Comparison of ENCODE assay signal across 15 cellular contexts in the genomic region with DNA sequence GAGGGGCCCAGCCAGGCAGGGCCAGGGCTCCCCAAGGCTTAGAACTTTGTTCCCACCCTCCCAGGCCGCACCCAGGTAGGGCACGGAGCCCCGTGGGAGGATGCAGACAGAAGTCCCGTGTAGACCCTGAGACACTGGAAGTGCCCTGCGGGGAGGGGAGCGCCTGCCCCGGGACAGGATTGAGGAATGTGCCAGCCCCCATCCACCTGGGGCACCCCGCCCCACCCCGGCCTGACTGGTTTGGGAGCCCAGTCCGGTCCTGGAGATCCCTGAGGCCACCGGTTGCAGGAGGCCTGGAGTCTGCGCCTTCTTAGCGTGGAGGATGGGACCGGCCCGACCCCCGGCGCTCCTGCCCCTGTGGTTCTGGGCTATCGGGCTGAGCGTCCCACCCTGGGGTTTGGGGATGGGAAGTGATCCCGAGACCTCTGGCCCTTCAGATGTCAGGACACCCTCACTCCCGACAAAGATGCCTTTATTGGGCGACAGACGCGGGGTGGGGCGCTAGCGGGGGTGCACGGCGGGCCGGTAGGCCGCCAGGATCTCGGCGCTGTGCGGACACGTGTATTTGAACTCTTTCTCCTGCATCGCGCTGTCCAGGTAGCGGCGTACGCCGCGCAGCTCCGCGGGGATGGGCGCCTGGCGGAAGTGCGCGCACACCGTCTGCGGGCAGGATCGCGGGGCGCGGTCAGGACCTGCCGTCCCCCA. TPM values are rescaled to one million over a fixed set of nuclear protein-coding genes. Genes with fewer than 3 reads are reported as not detected.
A peak's percentile ranks its signal among the peaks of the same experiment; 100 is the strongest.
DNase-seq lines count a peak whose midpoint lies in the region; ATAC-seq and TF ChIP-seq lines count a peak whose summit lies in the region.
"Had no signal": no experiment of that assay in that cellular context is flagged by ENCODE, and none has a peak within 500 bp of the region (broad histone marks: within the 10 kb centered on the region; RNA-seq: fewer than 3 reads in every experiment).

No MANE protein-coding gene starts in this region.

- ATAC-seq in T-cell (replicated peaks in 1 of 4) (no peak), HG02678 (IDR thresholded peaks at IDR 0.05; ENCODE audit: unreplicated experiment) (no peak)
- ATAC-seq: activated CD4-positive, alpha-beta T cell treated with anti-CD3 and anti-CD28 coated beads for 36 hours; sciatic nerve had no signal

- H3K4me1 Mint-ChIP-seq in T-cell (peaks cover 31 to 53% (median 46%) of the 10 kb centered on the region in 3 donors), type B pancreatic cell (ENCODE audit: unreplicated experiment) (peaks cover 6% of the 10 kb centered on the region)

- peaks cover 11% of the 10 kb centered on the region for H3K36me3 ChIP-seq in left ventricle myocardium inferior
- no peaks in the 10 kb centered on the region for H3K36me3 ChIP-seq in right atrium auricular region
- H3K36me3 ChIP-seq in iPS DF 6.9 (ENCODE audit: control insufficient read depth, insufficient read depth, low read length) = no peaks in the 10 kb centered on the region; the same call in 1 of the 2 replicates

- H3K27me3 Mint-ChIP-seq in T-cell (peaks cover 0 to 4% of the 10 kb centered on the region in 2 donors), type B pancreatic cell (peaks cover 4% of the 10 kb centered on the region)

- H3K4me3 ChIP-seq in left ventricle myocardium inferior (peak overlapping the region; percentile 74), right atrium auricular region (peak overlapping the region in 1 of 2 donors; percentile 33), iPS DF 6.9 (ENCODE audit: low read length) (peak overlapping the region; percentile 31; the same call in 1 of the 2 replicates)

- DNase-seq in left ventricle myocardium inferior = no peak
- DNase-seq in right atrium auricular region (ENCODE audit: low spot score) = no peak
- no peak for DNase-seq in T-cell
- no peak for DNase-seq in iPS DF 6.9 (ENCODE audit: low read depth, low spot score)
- DNase-seq in type B pancreatic cell (ENCODE audit: extremely low spot score, unreplicated experiment) = no peak
- no peak for DNase-seq in SIG-M5 (lab: John Stamatoyannopoulos, UW)
- DNase-seq in C1 segment of cervical spinal cord (lab: John Stamatoyannopoulos, UW) = no peak
- DNase-seq: activated CD4-positive, alpha-beta T cell treated with anti-CD3 and anti-CD28 coated beads for 36 hours; BE2C; DMS79; NCI-H774; stimulated activated CD4-positive, alpha-beta T cell treated with anti-CD3 and anti-CD28 coated beads, Interleukin-4, amount 100 ng/mL, for 24 hours had no signal

- TF ChIP-seq CTCF in left ventricle myocardium inferior (IDR thresholded peaks at IDR 0.05; ENCODE audit: borderline replicate concordance) = no peak
- no peak for TF ChIP-seq CTCF in right atrium auricular region (IDR thresholded peaks at IDR 0.05)
- no peak for TF ChIP-seq CTCF in type B pancreatic cell (conservative IDR thresholded peaks at IDR 0.05)

- intact Hi-C loops in left ventricle myocardium inferior (cut with micrococcal nuclease) = no loop called here

- H3K27ac ChIP-seq in left ventricle myocardium inferior (replicated peaks) (peak overlapping the region; percentile 8), right atrium auricular region (no peak overlapping the region), iPS DF 6.9 (ENCODE audit: low read length) (no peak overlapping the region)

- peak overlapping the region in 2 of 3 donors; percentile 79 to 84 for H3K4me3 Mint-ChIP-seq in T-cell
- peak overlapping the region; percentile 86 for H3K4me3 Mint-ChIP-seq in type B pancreatic cell

- H3K9me3 Mint-ChIP-seq in T-cell (no peaks in the 10 kb centered on the region), type B pancreatic cell (no peaks in the 10 kb centered on the region)

- H3K9me3 ChIP-seq in left ventricle myocardium inferior (replicated peaks) = peaks cover 4% of the 10 kb centered on the region
- H3K9me3 ChIP-seq in right atrium auricular region = no peaks in the 10 kb centered on the region
- no peaks in the 10 kb centered on the region for H3K9me3 ChIP-seq in iPS DF 6.9 (ENCODE audit: control insufficient read depth, insufficient read depth, low read length)
- H3K9me3 ChIP-seq: BE2C had no signal

- H3K36me3 Mint-ChIP-seq in T-cell (peaks cover 3% of the 10 kb centered on the region), type B pancreatic cell (no peaks in the 10 kb centered on the region)

- CTCF ChIA-PET in T-cell (lab: Charles Lee) = interaction anchor here in 1 of 2 donors (3.1 kb wide), 1 partner anchor 35 kb away, joined by 9 read pairs; no protein-coding TSS in a partner anchor

- peaks cover 55% of the 10 kb centered on the region for H3K27me3 ChIP-seq in left ventricle myocardium inferior (ENCODE audit: low read depth)
- H3K27me3 ChIP-seq in right atrium auricular region = no peaks in the 10 kb centered on the region
- no peaks in the 10 kb centered on the region; the same call in 1 of the 2 replicates for H3K27me3 ChIP-seq in iPS DF 6.9 (ENCODE audit: control insufficient read depth, insufficient read depth, low read length)
- H3K27me3 ChIP-seq: BE2C had no signal

- WGBS in iPS DF 6.9 (ENCODE audit: insufficient coverage, insufficient read length) = no CpG with 5 or more reads among the region's 54 CpGs

- POLR2A ChIA-PET in T-cell (lab: Charles Lee) = interaction anchor here in 1 of 2 donors (0.6 kb wide), 1 partner anchor 36 kb away, joined by 3 read pairs; no protein-coding TSS in a partner anchor

- peak overlapping the region in 1 of 2 donors; percentile 80 for H3K27ac Mint-ChIP-seq in T-cell
- peak overlapping the region; percentile 67 for H3K27ac Mint-ChIP-seq in type B pancreatic cell
- H3K27ac Mint-ChIP-seq: activated CD4-positive, alpha-beta T cell treated with anti-CD3 and anti-CD28 coated beads for 36 hours had no signal

- H3K4me1 ChIP-seq in left ventricle myocardium inferior = peaks cover 69% of the 10 kb centered on the region
- peaks cover 0 to 55% of the 10 kb centered on the region in 2 donors for H3K4me1 ChIP-seq in right atrium auricular region
- peaks cover 18% of the 10 kb centered on the region for H3K4me1 ChIP-seq in iPS DF 6.9 (ENCODE audit: control insufficient read depth, insufficient read depth, low read length)

RNA-seq across cellular contexts. Expression of a gene that starts 2.0 kb away (rescaled TPM):
- total RNA-seq in left ventricle myocardium inferior = 1.6 TPM
- total RNA-seq in right atrium auricular region = 10 to 100 TPM in 1 of 2 donors, 1 to 10 TPM in 1; 6.5 to 11.8 TPM
- 10 to 100 TPM in 2 of 5 donors, 1 to 10 TPM in 3; 5.4 to 24.7 (median 8.0) TPM for total RNA-seq in T-cell
- 38.6 and 63.3 TPM in 2 replicates for total RNA-seq in type B pancreatic cell (ENCODE audit: low replicate concordance)
- total RNA-seq: activated CD4-positive, alpha-beta T cell treated with anti-CD3 and anti-CD28 coated beads for 36 hours; H1 had no signal

RNA-seq across cellular contexts. Expression of a gene that starts 2.1 kb away (rescaled TPM):
- total RNA-seq in left ventricle myocardium inferior (19.8 TPM), right atrium auricular region (10 to 100 TPM; 27.4 to 37.5 TPM), T-cell (100 to 1,000 TPM in 4 of 5 donors, 10 to 100 TPM in 1; 81.3 to 173 (median 127) TPM), type B pancreatic cell (ENCODE audit: low replicate concordance) (63.4 and 100 TPM in 2 replicates)

RNA-seq across cellular contexts. Expression of a gene that starts 11.5 kb away (rescaled TPM):
- total RNA-seq in left ventricle myocardium inferior = 11.7 TPM
- 1 to 10 TPM in 1 of 2 donors, under 1 TPM in 1; 0.24 to 1.1 TPM for total RNA-seq in right atrium auricular region
- 1 to 10 TPM in 3 of 5 donors, under 1 TPM in 2; 0.29 to 2.2 (median 1.3) TPM for total RNA-seq in T-cell
- total RNA-seq in type B pancreatic cell (ENCODE audit: low replicate concordance) = not detected in 2 replicates
- total RNA-seq: activated CD4-positive, alpha-beta T cell treated with anti-CD3 and anti-CD28 coated beads for 36 hours; H1 had no signal

RNA-seq across cellular contexts. Expression of a gene that starts 17.0 kb away (rescaled TPM):
- total RNA-seq in left ventricle myocardium inferior (3,579 TPM), right atrium auricular region (1,000 to 10,000 TPM; 1,799 to 2,426 TPM), T-cell (10 to 100 TPM in 4 of 5 donors, 1 to 10 TPM in 1; 9.6 to 56.6 (median 26.4) TPM), type B pancreatic cell (ENCODE audit: low replicate concordance) (1.4 and 1.7 TPM in 2 replicates)
- total RNA-seq: activated CD4-positive, alpha-beta T cell treated with anti-CD3 and anti-CD28 coated beads for 36 hours had no signal

RNA-seq across cellular contexts. Expression of a gene that starts 33.7 kb away (rescaled TPM):
- total RNA-seq in left ventricle myocardium inferior (29.9 TPM), right atrium auricular region (10 to 100 TPM; 28.3 to 28.5 TPM), T-cell (100 to 1,000 TPM in 3 of 5 donors, 10 to 100 TPM in 2; 58.6 to 138 (median 121) TPM), type B pancreatic cell (ENCODE audit: low replicate concordance) (44.7 and 47.7 TPM in 2 replicates)
